ENCODE assay signal across 8 cellular contexts in genomic region chr7:12211054-12212050, GRCh38.
A peak's percentile ranks its signal among the peaks of the same experiment; 100 is the strongest.
DNase-seq lines count a peak whose midpoint lies in the region; ATAC-seq, FAIRE-seq and TF ChIP-seq lines count a peak whose summit lies in the region.

TSS of gene TMEM106B (plus strand) at chr7:12211294. CDS start at chr7:12214811, 3,517 bp downstream.

- TF ChIP-seq POLR2A in H54 (IDR thresholded peaks at IDR 0.05; ENCODE audit: low read depth, low read length): peak; percentile 85

- peak within 1 kb of the TSS; percentile 92 for H3K4me3 Mint-ChIP-seq in nephron progenitor cell
- peak within 1 kb of the TSS; percentile 95 to 97 for H3K4me3 Mint-ChIP-seq in stimulated activated naive CD8-positive, alpha-beta T cell treated with anti-CD3 and anti-CD28 coated beads, Interleukin-15, amount 100 ng/mL, for 72 hours

- no peaks in the 10 kb centered on the region for H3K9me3 Mint-ChIP-seq in nephron progenitor cell
- no peaks in the 10 kb centered on the region for H3K9me3 Mint-ChIP-seq in stimulated activated naive CD8-positive, alpha-beta T cell treated with anti-CD3 and anti-CD28 coated beads, Interleukin-15, amount 100 ng/mL, for 72 hours

- peak; percentile 92 for ATAC-seq in RWPE2 (ENCODE audit: low read depth)
- peak; percentile 94 for ATAC-seq in stimulated activated naive CD8-positive, alpha-beta T cell treated with anti-CD3 and anti-CD28 coated beads, Interleukin-15, amount 100 ng/mL, for 72 hours

- FAIRE-seq in H54 (lab: Jason Lieb, UNC): peak; percentile 96

- H3K27me3 Mint-ChIP-seq in nephron progenitor cell (ENCODE audit: low read depth, poor library complexity): peaks cover 30% of the 10 kb centered on the region
- H3K27me3 Mint-ChIP-seq in stimulated activated naive CD8-positive, alpha-beta T cell treated with anti-CD3 and anti-CD28 coated beads, Interleukin-15, amount 100 ng/mL, for 72 hours: peaks cover 6% of the 10 kb centered on the region

- no peaks in the 10 kb centered on the region for H3K9me3 ChIP-seq in ES-I3 (ENCODE audit: control insufficient read depth, insufficient read depth, low read length)
- H3K9me3 ChIP-seq in RWPE2 (ENCODE audit: severe bottlenecking): no peaks in the 10 kb centered on the region

- DNase-seq in H54 (ENCODE audit: insufficient read length, low spot score) (peak; percentile 97), LoVo (ENCODE audit: low spot score) (peak; percentile 99), RWPE2 (ENCODE audit: low spot score) (peak; percentile 97), activated gamma-delta T cell (lab: John Stamatoyannopoulos, UW) (peak; percentile 97), fibroblast of the conjunctiva (ENCODE audit: low read depth) (peak; percentile 94), nephron progenitor cell (peak; percentile 97)
- DNase-seq in stimulated activated naive CD8-positive, alpha-beta T cell treated with anti-CD3 and anti-CD28 coated beads, Interleukin-15, amount 100 ng/mL, for 72 hours: peak; percentile 95 to 97

- H3K27me3 ChIP-seq in RWPE2 (ENCODE audit: insufficient read depth, poor library complexity, severe bottlenecking): peaks cover 8% of the 10 kb centered on the region

- H3K27ac Mint-ChIP-seq in nephron progenitor cell: peak within 1 kb of the TSS; percentile 97
- peak within 1 kb of the TSS; percentile 97 to 99 for H3K27ac Mint-ChIP-seq in stimulated activated naive CD8-positive, alpha-beta T cell treated with anti-CD3 and anti-CD28 coated beads, Interleukin-15, amount 100 ng/mL, for 72 hours

- H3K27ac ChIP-seq in RWPE2 (ENCODE audit: poor library complexity, severe bottlenecking): peak within 1 kb of the TSS; percentile 66

- H3K4me1 ChIP-seq in ES-I3 (ENCODE audit: insufficient read depth, low read length) (peaks cover 3% of the 10 kb centered on the region; the same call in 1 of the 2 replicates), RWPE2 (ENCODE audit: insufficient read depth, poor library complexity, severe bottlenecking) (peaks cover 6% of the 10 kb centered on the region)

- TF ChIP-seq CTCF in RWPE2 (IDR thresholded peaks at IDR 0.05; ENCODE audit: poor library complexity, severe bottlenecking) (peak; percentile 22), nephron progenitor cell (IDR thresholded peaks at IDR 0.05) (no peak)

- peaks cover 14% of the 10 kb centered on the region for H3K36me3 Mint-ChIP-seq in nephron progenitor cell (ENCODE audit: low read depth)

- H3K4me3 ChIP-seq in RWPE2 (ENCODE audit: severe bottlenecking): peak within 1 kb of the TSS; percentile 80

- peaks cover 33% of the 10 kb centered on the region for H3K4me1 Mint-ChIP-seq in nephron progenitor cell
- peaks cover 26% of the 10 kb centered on the region for H3K4me1 Mint-ChIP-seq in stimulated activated naive CD8-positive, alpha-beta T cell treated with anti-CD3 and anti-CD28 coated beads, Interleukin-15, amount 100 ng/mL, for 72 hours

- H3K9ac ChIP-seq in ES-I3 (ENCODE audit: low read depth, low read length): peak within 1 kb of the TSS; percentile 91

- H3K36me3 ChIP-seq in ES-I3 (ENCODE audit: insufficient read depth, low read length): no peaks in the 10 kb centered on the region
- H3K36me3 ChIP-seq in RWPE2 (ENCODE audit: low read depth): peaks cover 17% of the 10 kb centered on the region; the same call in 1 of the 2 replicates

Comparison
In these comparisons a context has a peak if more than half of its experiments do, and no peak if none do; other contexts are left out.
1. Peak in every context shown above with its lines: DNase-seq, ATAC-seq, H3K4me3 ChIP-seq and H3K27ac ChIP-seq.